In the genomic region with DNA sequence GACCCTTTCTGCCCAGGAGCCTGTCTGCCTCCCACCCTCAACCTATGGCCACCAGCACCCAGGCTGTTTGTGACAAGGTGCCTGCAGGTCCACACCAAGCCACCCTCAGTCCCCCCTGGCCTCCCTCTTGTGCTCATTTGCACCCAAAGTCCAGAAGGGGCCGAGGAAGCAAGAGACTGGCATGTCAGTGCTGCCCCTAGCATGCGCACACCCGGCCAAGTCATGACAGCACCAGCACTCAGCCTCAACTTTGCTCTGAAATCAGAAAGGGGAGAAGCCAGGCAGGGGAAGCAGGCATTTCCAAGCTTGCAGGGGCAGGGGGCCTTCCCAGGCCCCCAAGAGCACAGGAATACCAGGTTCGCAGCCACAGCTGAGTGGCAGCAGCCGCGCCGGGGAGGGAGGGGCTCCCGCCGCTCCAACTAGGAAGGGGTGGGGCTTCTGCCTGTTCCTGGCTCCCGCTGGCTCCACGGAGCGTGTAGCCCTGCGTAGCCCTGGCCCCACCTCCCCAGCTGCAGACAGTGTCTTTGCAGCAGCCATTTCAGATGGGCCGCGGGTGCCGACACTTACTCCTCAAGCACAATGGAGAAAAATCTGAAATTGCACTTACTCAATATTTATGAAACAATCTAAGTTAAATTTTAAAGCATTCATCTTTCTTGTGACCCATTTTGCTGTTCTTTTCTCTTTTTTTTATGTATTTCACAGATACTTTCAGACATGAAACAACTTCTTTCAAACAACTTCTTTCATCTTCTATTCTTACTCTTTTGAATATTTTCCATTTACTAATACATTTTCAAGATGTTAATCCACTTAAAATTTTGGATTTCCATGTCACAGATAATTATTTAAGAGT, we compare ENCODE assay signal across 17 cellular contexts. TPM values are rescaled to one million over a fixed set of nuclear protein-coding genes. Genes with fewer than 3 reads are reported as not detected.
DNase-seq lines count a peak whose midpoint lies in the region; ATAC-seq, FAIRE-seq and TF ChIP-seq lines count a peak whose summit lies in the region.
"Had no signal": no experiment of that assay in that cellular context is flagged by ENCODE, and none has a peak within 500 bp of the region (broad histone marks: within the 10 kb centered on the region; RNA-seq: fewer than 3 reads in every experiment).

No MANE protein-coding gene starts in this region.

- CTCF ChIA-PET in HCT116 (lab: Charles Lee) (no interaction called here), K562 (lab: Yijun Ruan, JAX; ENCODE audit: low intra/inter-chr PET ratio) (interaction anchor here (0.6 kb wide), 1 partner anchor 336 kb away, joined by 3 read pairs; no protein-coding TSS in a partner anchor), HEK293T (lab: Yijun Ruan, JAX) (no interaction called here)

- H2AFZ ChIP-seq in HCT116 (ENCODE audit: low read depth, low read length, poor library complexity, severe bottlenecking) = no peak overlapping the region
- peak overlapping the region; percentile 82 for H2AFZ ChIP-seq in K562 (ENCODE audit: low read depth, low read length)

- 4% methylated on average over 15 of the region's 16 CpGs for WGBS in K562 (ENCODE audit: insufficient coverage, low coverage, missing lambda C conversion rate)
- 86 to 90% (median 89%) methylated on average over 12 to 16 of the region's 16 CpGs for WGBS in small intestine, 3 donors

- H3K79me2 ChIP-seq in HCT116 (ENCODE audit: insufficient read depth, low read length) (no peaks in the 10 kb centered on the region), K562 (ENCODE audit: control insufficient read depth, insufficient read depth, low read length) (no peaks in the 10 kb centered on the region)

- H3K27me3 ChIP-seq in HCT116 (ENCODE audit: insufficient read depth, low read length) (no peaks in the 10 kb centered on the region), K562 (ENCODE audit: control insufficient read depth in 2 of 2, insufficient read depth in 2 of 2, low read length in 2 of 2) (no peaks in the 10 kb centered on the region; a peak in 1 of 5 replicates), upper lobe of right lung (no peaks in the 10 kb centered on the region), small intestine (ENCODE audit: control insufficient read depth in 2 of 2, insufficient read depth in 2 of 2, low read length in 2 of 2) (no peaks in the 10 kb centered on the region)
- H3K27me3 ChIP-seq: neutrophil had no signal

- no peak overlapping the region for H3K27ac ChIP-seq in HCT116 (ENCODE audit: low read depth, low read length)
- H3K27ac ChIP-seq in K562 (ENCODE audit: extremely low read depth, low read depth, low read length) = no peak overlapping the region
- H3K27ac ChIP-seq in upper lobe of right lung = no peak overlapping the region
- no peak overlapping the region for H3K27ac ChIP-seq in small intestine (ENCODE audit: low read depth in 1 of 2, low read length in 1 of 2)
- H3K27ac ChIP-seq: lower lobe of right lung, neutrophil had no signal

- H3K4me2 ChIP-seq in HCT116 (ENCODE audit: low read length) (no peak overlapping the region), K562 (ENCODE audit: insufficient read depth, low read length) (peak overlapping the region; percentile 56)

- H3K4me1 ChIP-seq in HCT116 (ENCODE audit: control insufficient read depth in 1 of 2, insufficient read depth in 2 of 2, low read length in 2 of 2) (no peaks in the 10 kb centered on the region; a peak in 1 of 4 replicates), K562 (replicated peaks in 1 of 2; ENCODE audit: control insufficient read depth in 2 of 2, insufficient read depth in 2 of 2, low read length in 2 of 2) (peaks cover 0 to 13% of the 10 kb centered on the region in 2 experiments; a peak in 2 of 5 replicates), upper lobe of right lung (no peaks in the 10 kb centered on the region), small intestine (ENCODE audit: control insufficient read depth in 2 of 2, insufficient read depth in 1 of 2, low read depth in 1 of 2, low read length in 1 of 2) (no peaks in the 10 kb centered on the region)
- H3K4me1 ChIP-seq: lower lobe of right lung had no signal

- no peaks in the 10 kb centered on the region for H3K36me3 ChIP-seq in HCT116 (ENCODE audit: control insufficient read depth in 1 of 2, insufficient read depth in 2 of 2, low read length in 2 of 2)
- no peaks in the 10 kb centered on the region for H3K36me3 ChIP-seq in K562 (ENCODE audit: control insufficient read depth, insufficient read depth, low read length)
- H3K36me3 ChIP-seq in upper lobe of right lung = no peaks in the 10 kb centered on the region
- no peaks in the 10 kb centered on the region for H3K36me3 ChIP-seq in small intestine (ENCODE audit: control insufficient read depth in 2 of 2, insufficient read depth in 2 of 2, low read length in 2 of 2)
- H3K36me3 ChIP-seq: lower lobe of right lung, neutrophil had no signal

- H3K4me3 ChIP-seq in HCT116 (replicated peaks in 1 of 2; ENCODE audit: low read depth in 1 of 2, low read length in 2 of 2) (no peak overlapping the region), K562 (0 out of 2 replicates have a peak overlapping the region, but pooled peaks have one; percentile 17), upper lobe of right lung (no peak overlapping the region), small intestine (ENCODE audit: low read depth in 1 of 2, low read length in 2 of 2) (no peak overlapping the region)
- H3K4me3 ChIP-seq: lower lobe of right lung had no signal

- intact Hi-C loops in HCT116 (cut with micrococcal nuclease) = no loop called here
- intact Hi-C loops in K562 (cut with micrococcal nuclease) = no loop called here
- intact Hi-C loops in upper lobe of right lung (cut with DNase I) = no loop called here

- no peak for TF ChIP-seq EP300 in K562 (IDR thresholded peaks at IDR 0.05; ENCODE audit: low read length)

- no peaks in the 10 kb centered on the region for H3K9me2 ChIP-seq in HCT116 (ENCODE audit: insufficient read depth)

- TF ChIP-seq POLR2A in HCT116 (IDR thresholded peaks at IDR 0.05; ENCODE audit: borderline replicate concordance, extremely low read depth, insufficient read depth, insufficient read length) (no peak), K562 (conservative IDR thresholded peaks at IDR 0.05) (peak; percentile 54; the same call in 1 of the 2 replicates)

- H4K20me1 ChIP-seq in HCT116 (ENCODE audit: insufficient read depth) (no peaks in the 10 kb centered on the region), K562 (replicated peaks; ENCODE audit: control insufficient read depth, insufficient read depth, low read length) (no peaks in the 10 kb centered on the region)

- in situ Hi-C loops in K562 (cut with MboI) = no loop called here

- no peak for TF ChIP-seq CTCF in HCT116 (IDR thresholded peaks at IDR 0.05 in 2 of 3, conservative IDR thresholded peaks at IDR 0.05 in 1 of 3; ENCODE audit: borderline replicate concordance in 1 of 3, insufficient read depth in 1 of 3, low read depth in 2 of 3, low read length in 2 of 3)
- TF ChIP-seq CTCF in K562 (IDR thresholded peaks at IDR 0.05 in 2 of 3, conservative IDR thresholded peaks at IDR 0.05 in 1 of 3; ENCODE audit: insufficient read depth in 2 of 3, low read depth in 1 of 3, low read length in 3 of 3) = no peak
- no peak for TF ChIP-seq CTCF in upper lobe of right lung (IDR thresholded peaks at IDR 0.05)

- POLR2A ChIA-PET in HCT116 (lab: Charles Lee) (no interaction called here), K562 (lab: Yijun Ruan, JAX) (interaction anchor here (0.6 kb wide), 1 partner anchor 755 kb away, joined by 3 read pairs; no protein-coding TSS in a partner anchor), HEK293T (lab: Yijun Ruan, JAX) (no interaction called here)

- H3K9me3 ChIP-seq in HCT116 (ENCODE audit: control insufficient read depth in 1 of 2, insufficient read depth in 1 of 2, low read depth in 1 of 2, low read length in 2 of 2) (no peaks in the 10 kb centered on the region), K562 (replicated peaks; ENCODE audit: control insufficient read depth, insufficient read depth, low read depth, low read length) (no peaks in the 10 kb centered on the region), upper lobe of right lung (no peaks in the 10 kb centered on the region), small intestine (ENCODE audit: control insufficient read depth, low read depth) (no peaks in the 10 kb centered on the region)
- H3K9me3 ChIP-seq: lower lobe of right lung, neutrophil had no signal

- no TSS peak for BruUV-seq in HCT116 (replicated peaks; lab: Mats Ljungman, UMichigan)
- BruUV-seq in K562 (replicated peaks; lab: Mats Ljungman, UMichigan) = no TSS peak

- ATAC-seq in HCT116 = peak; percentile 30; the same call in 1 of the 2 replicates
- ATAC-seq in K562 = peak; percentile 100
- ATAC-seq in upper lobe of right lung = peak; percentile 10

- RAD21 ChIA-PET in HCT116 (lab: Charles Lee; ENCODE audit: low non-redundant PET in 1 of 2, low total read pairs in 2 of 2, uncharacterized antibody in 2 of 2, unreplicated experiment in 2 of 2) = no interaction called here

- H3K9ac ChIP-seq in HCT116 (ENCODE audit: low read length) = no peak overlapping the region
- H3K9ac ChIP-seq in K562 (ENCODE audit: insufficient read depth in 1 of 2, low read depth in 2 of 2, low read length in 2 of 2) = peak overlapping the region in 1 of 2 experiments; percentile 79; a peak in 3 of 4 replicates

- no peaks in the 10 kb centered on the region for H3K9me1 ChIP-seq in K562 (ENCODE audit: control insufficient read depth, insufficient read depth, low read length)

- TF ChIP-seq RAD21 in HCT116 (IDR thresholded peaks at IDR 0.05; ENCODE audit: low read depth) = no peak
- TF ChIP-seq RAD21 in K562 (CRISPR knock-in tag; conservative IDR thresholded peaks at IDR 0.05 in 1 of 2, IDR thresholded peaks at IDR 0.05 in 1 of 2) = no peak

- DNase-seq in HCT116 (ENCODE audit: low read depth, low spot score) = no peak
- DNase-seq in NCI-H526 (lab: John Stamatoyannopoulos, UW) = peak; percentile 24 to 82
- DNase-seq in K562 (ENCODE audit: extremely low read depth in 1 of 4, low spot score in 3 of 4) = peak; percentile 43 to 83 (median 64)
- no peak for DNase-seq in upper lobe of right lung
- no peak for DNase-seq in HEK293T (ENCODE audit: extremely low spot score)
- no peak for DNase-seq in small intestine
- no peak for DNase-seq in NCI-H1694 treated with DMSO at 0.1 percent for 48 hours (lab: John Stamatoyannopoulos, UW)
- DNase-seq: activated CD4-positive, alpha-beta T cell treated with anti-CD3 and anti-CD28 coated beads for 1 hour; activated naive CD8-positive, alpha-beta T cell treated with anti-CD3 and anti-CD28 coated beads, Interleukin-2, amount 10 ng/mL, durations not matched to agents 7 days and 5 days; AML-193; lower lobe of right lung had no signal

- FAIRE-seq in K562 (lab: Jason Lieb, UNC) = peak; percentile 32
- no peak for FAIRE-seq in small intestine (lab: Jason Lieb, UNC)
- FAIRE-seq: colon, H1 had no signal

RNA-seq across cellular contexts. Expression of a gene that starts 54.9 kb away (rescaled TPM):
- total RNA-seq in HCT116 (2021; ENCODE audit: unreplicated experiment) = not detected
- polyA plus RNA-seq in HCT116 (2012) = not detected in 2 replicates
- not detected in 2 replicates for total RNA-seq in K562 (2011; cell fraction: chromatin; rRNA removed; ENCODE audit: low replicate concordance)
- total RNA-seq in K562 (2011; cell fraction: nucleolus; rRNA removed) = not detected in 2 replicates
- not detected in 2 replicates for total RNA-seq in K562 (2011; cell fraction: nucleoplasm; rRNA removed)
- total RNA-seq in K562 (2014; rRNA removed) = not detected in 2 replicates
- not detected in 2 replicates for total RNA-seq in K562 (2014; rRNA removed; fragmentation: Illumina TruSeq; extraction: Trizol)
- not detected in 2 replicates for total RNA-seq in K562 (2015; rRNA removed; fragmentation: Illumina TruSeq; extraction: Trizol)
- total RNA-seq in K562 (2021) = not detected in 2 replicates
- not detected in 2 replicates for polyA plus RNA-seq in K562 (2011; rRNA removed)
- not detected in 2 replicates for polyA plus RNA-seq in K562 (2011; cell fraction: cytosol; rRNA removed)
- polyA plus RNA-seq in K562 (2011; cell fraction: nucleus; rRNA removed) = not detected in 2 replicates
- not detected in 2 replicates for polyA plus RNA-seq in K562 (2012)
- not detected in 2 replicates for polyA plus RNA-seq in K562 (2014; fragmentation: Illumina TruSeq; extraction: Trizol)
- polyA plus RNA-seq in K562 (2014; fragmentation: Nextera tagmentation; extraction: Ambion mirVana) = not detected
- polyA plus RNA-seq in K562 (2014; rRNA removed) = not detected in 2 replicates
- polyA minus RNA-seq in K562 (2011; rRNA and poly(A)+ RNA removed) = not detected in 2 replicates
- not detected in 2 replicates for polyA minus RNA-seq in K562 (2011; cell fraction: cytosol; rRNA and poly(A)+ RNA removed)
- not detected in 2 replicates for polyA minus RNA-seq in K562 (2011; cell fraction: nucleus; rRNA and poly(A)+ RNA removed)
- total RNA-seq in upper lobe of right lung = not detected
- polyA plus RNA-seq in small intestine = not detected
- total RNA-seq: activated naive CD8-positive, alpha-beta T cell treated with anti-CD3 and anti-CD28 coated beads, Interleukin-2, amount 10 ng/mL, durations not matched to agents 7 days and 5 days; H1; RPMI7951; temporal lobe had no signal
- polyA plus RNA-seq: H1, IgD-negative memory B cell had no signal

Comparison
In these comparisons a context has a peak if more than half of its experiments do, and no peak if none do; other contexts are left out.
1. ATAC-seq: peak in every context shown above with its lines; median percentile 100 in K562; 30 in HCT116; 10 in upper lobe of right lung.
2. DNase-seq: peak in NCI-H526 (2 of 2) and K562 (4 of 4); none in HCT116 (single experiment), upper lobe of right lung (single experiment), HEK293T (single experiment), small intestine (single experiment) and NCI-H1694 treated with DMSO at 0.1 percent for 48 hours (single experiment).